In the genomic region with DNA sequence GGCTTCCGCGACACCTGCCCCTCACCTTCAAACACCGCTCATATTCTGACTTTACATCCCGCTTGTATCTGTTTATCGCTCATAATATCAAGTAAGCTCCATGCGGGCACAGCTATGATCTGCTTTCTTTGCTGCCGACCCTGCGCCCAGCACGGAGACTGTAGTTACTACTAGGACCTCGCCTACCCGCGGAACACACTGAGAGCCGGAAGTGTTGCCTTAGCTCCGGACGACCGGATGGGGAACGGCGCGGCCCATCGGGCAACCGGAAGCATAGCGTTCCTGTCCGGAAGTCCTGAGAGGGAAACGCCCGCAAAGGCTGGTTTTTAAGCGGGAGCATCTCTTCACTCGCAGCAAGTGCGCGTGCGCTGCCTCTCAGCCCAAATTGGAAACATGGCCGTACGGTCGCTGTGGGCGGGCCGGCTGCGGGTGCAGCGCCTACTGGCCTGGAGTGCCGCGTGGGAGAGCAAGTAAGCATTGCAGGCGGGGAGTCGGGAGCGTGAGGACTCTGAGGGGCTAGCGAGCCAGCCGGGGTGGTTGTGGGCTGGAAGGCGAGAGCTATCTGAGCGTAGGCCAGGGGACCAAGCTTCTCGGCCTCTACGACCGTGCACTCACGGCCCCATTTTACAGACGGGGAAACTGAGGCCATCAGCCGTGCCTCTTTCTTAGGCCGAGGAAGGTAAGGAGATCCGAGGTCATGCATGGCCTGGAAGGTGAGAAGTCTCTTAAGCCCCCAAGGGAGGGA, we compare ENCODE assay signal across 8 cellular contexts. TPM values are rescaled to one million over a fixed set of nuclear protein-coding genes. Genes with fewer than 3 reads are reported as not detected.
DNase-seq lines count a peak whose midpoint lies in the region; TF ChIP-seq lines count a peak whose summit lies in the region.

Gene GRPEL2, plus strand, starts transcription at position 353 of the 745 bp plus-strand sequence. Its CDS starts 41 bp downstream, at position 394.

- H4K8ac ChIP-seq in neuronal stem cell (ENCODE audit: low read depth, low read length) = no peak within 1 kb of the TSS

- H3K27ac ChIP-seq in MM.1S (ENCODE audit: low read length) = peak within 1 kb of the TSS; percentile 73
- peak within 1 kb of the TSS; percentile 49 for H3K27ac ChIP-seq in SJCRH30
- peak within 1 kb of the TSS; percentile 58 for H3K27ac ChIP-seq in neuronal stem cell (replicated peaks; ENCODE audit: low read length)

- no CpG with 5 or more reads among the region's 54 CpGs for WGBS in neuronal stem cell (ENCODE audit: extremely low coverage in 2 of 2, insufficient read length in 2 of 2, insufficient replicate concordance in 1 of 2), 2 donors

- peak within 1 kb of the TSS; percentile 30 for H2BK5ac ChIP-seq in neuronal stem cell (ENCODE audit: low read length)

- no peak within 1 kb of the TSS for H2BK120ac ChIP-seq in neuronal stem cell (ENCODE audit: low read depth, low read length)

- H3K36me3 ChIP-seq in HAP-1 (replicated peaks) (peaks cover 39% of the 10 kb centered on the region), MM.1S (replicated peaks; ENCODE audit: insufficient read depth, low read length) (peaks cover 10% of the 10 kb centered on the region; the same call in 1 of the 2 replicates), SJCRH30 (peaks cover 27% of the 10 kb centered on the region), neuronal stem cell (replicated peaks in 1 of 2; ENCODE audit: control insufficient read depth in 2 of 2, insufficient read depth in 2 of 2, low read length in 2 of 2) (peaks cover 12 to 35% of the 10 kb centered on the region in 2 donors)

- no peaks in the 10 kb centered on the region for H3K9me2 ChIP-seq in MM.1S (replicated peaks; ENCODE audit: insufficient read depth, low read length)

- H3K9me3 ChIP-seq in HAP-1 (no peaks in the 10 kb centered on the region), MM.1S (replicated peaks; ENCODE audit: insufficient read depth, low read length) (no peaks in the 10 kb centered on the region), SJCRH30 (replicated peaks) (no peaks in the 10 kb centered on the region), neuronal stem cell (replicated peaks in 1 of 2; ENCODE audit: control insufficient read depth in 2 of 2, insufficient read depth in 1 of 2, low read depth in 1 of 2, low read length in 2 of 2) (no peaks in the 10 kb centered on the region)

- H2AK5ac ChIP-seq in neuronal stem cell (ENCODE audit: low read depth, low read length) = peak within 1 kb of the TSS; percentile 54

- peak within 1 kb of the TSS; percentile 85 for H3K14ac ChIP-seq in neuronal stem cell (ENCODE audit: low read length)

- H2AFZ ChIP-seq in MM.1S (ENCODE audit: low read length) (peak within 1 kb of the TSS; percentile 83), neuronal stem cell (ENCODE audit: low read length) (peak within 1 kb of the TSS; percentile 86)

- H3K4ac ChIP-seq in neuronal stem cell (ENCODE audit: low read length) = peak within 1 kb of the TSS; percentile 71

- in situ Hi-C loops in G401 (cut with HindIII; ENCODE audit: low sequenced_read_pairs) (no loop called here), HAP-1 (cut with MboI; ENCODE audit: low sequenced_read_pairs) (no loop called here)

- peak within 1 kb of the TSS; percentile 76 for H2BK15ac ChIP-seq in neuronal stem cell (ENCODE audit: low read length)

- no peaks in the 10 kb centered on the region for H3K27me3 ChIP-seq in HAP-1 (ENCODE audit: low read depth)
- no peaks in the 10 kb centered on the region for H3K27me3 ChIP-seq in MM.1S (replicated peaks; ENCODE audit: insufficient read depth, low read length)
- no peaks in the 10 kb centered on the region for H3K27me3 ChIP-seq in SJCRH30
- no peaks in the 10 kb centered on the region for H3K27me3 ChIP-seq in neuronal stem cell (ENCODE audit: control insufficient read depth in 3 of 3, insufficient read depth in 3 of 3, low read depth in 1 of 3, low read length in 3 of 3)

- H3K79me2 ChIP-seq in MM.1S (ENCODE audit: low read length) = peaks cover 49% of the 10 kb centered on the region

- peak within 1 kb of the TSS; percentile 83 for H3K23ac ChIP-seq in neuronal stem cell (ENCODE audit: low read depth, low read length, poor library complexity)

- H4K20me1 ChIP-seq in MM.1S (ENCODE audit: insufficient read depth, low read length) = no peaks in the 10 kb centered on the region

- TF ChIP-seq CTCF in MM.1S (IDR thresholded peaks at IDR 0.05; ENCODE audit: low read length) (no peak), subcutaneous adipose tissue (IDR thresholded peaks at IDR 0.05; ENCODE audit: low read depth) (no peak)

- peak within 1 kb of the TSS; percentile 79 for H3K9ac ChIP-seq in MM.1S (ENCODE audit: low read length)
- peak within 1 kb of the TSS; percentile 98 for H3K9ac ChIP-seq in neuronal stem cell (ENCODE audit: low read depth, low read length, poor library complexity)

- H3K4me1 ChIP-seq in HAP-1 (peaks cover 13% of the 10 kb centered on the region), MM.1S (ENCODE audit: low read length) (peaks cover 33% of the 10 kb centered on the region), SJCRH30 (no peaks in the 10 kb centered on the region), neuronal stem cell (ENCODE audit: control insufficient read depth in 2 of 2, insufficient read depth in 1 of 2, low read depth in 1 of 2, low read length in 2 of 2) (peaks cover 2 to 5% of the 10 kb centered on the region in 2 donors)

- peaks cover 25% of the 10 kb centered on the region for H3F3A ChIP-seq in MM.1S (ENCODE audit: insufficient read depth, low read length)

- peak within 1 kb of the TSS; percentile 38 for H4K91ac ChIP-seq in neuronal stem cell (ENCODE audit: low read depth, low read length, poor library complexity)

- DNase-seq in G401 (ENCODE audit: low spot score) (peak; percentile 97), HAP-1 (ENCODE audit: low spot score in 2 of 2) (peak; percentile 95 to 96), MM.1S (peak; percentile 98), SJCRH30 (peak; percentile 97 to 98), foreskin melanocyte (peak; percentile 95), neuronal stem cell (ENCODE audit: low spot score) (peak; percentile 93)
- peak; percentile 84 for DNase-seq in activated gamma-delta T cell treated with anti-CD3 and anti-CD28 coated beads, Interleukin-2, amount 50 U/mL, for 16 hours (ENCODE audit: low read depth)

- H3K18ac ChIP-seq in neuronal stem cell (ENCODE audit: low read length) = peak within 1 kb of the TSS; percentile 96

- peaks cover 5% of the 10 kb centered on the region for H3K79me1 ChIP-seq in neuronal stem cell (ENCODE audit: low read depth, low read length)

- H2BK12ac ChIP-seq in neuronal stem cell (ENCODE audit: low read length) = no peak within 1 kb of the TSS

- peak within 1 kb of the TSS; percentile 92 for H3K4me2 ChIP-seq in MM.1S (ENCODE audit: low read depth, low read length)
- H3K4me2 ChIP-seq in neuronal stem cell (ENCODE audit: insufficient read depth, low read length, poor library complexity, severe bottlenecking) = peak within 1 kb of the TSS; percentile 85

- H3K4me3 ChIP-seq in HAP-1 (peak within 1 kb of the TSS; percentile 87), MM.1S (ENCODE audit: low read length) (peak within 1 kb of the TSS; percentile 85), SJCRH30 (peak within 1 kb of the TSS; percentile 79), neuronal stem cell (ENCODE audit: low read length in 2 of 2) (peak within 1 kb of the TSS; percentile 91 to 93)

RNA-seq across cellular contexts. Expression of gene GRPEL2, which starts in this region (rescaled TPM):
- 18.1 and 22.9 TPM in 2 replicates for total RNA-seq in G401 (2014; rRNA removed; shearing (Covaris generic))
- total RNA-seq in SJCRH30 (2014; rRNA removed; shearing (Covaris generic)) = 28.3 and 35.4 TPM in 2 replicates
- 11.4 TPM for polyA plus RNA-seq in neuronal stem cell (2013, experiment 1 of 2)
- polyA plus RNA-seq in neuronal stem cell (2013, experiment 2 of 2) = 11.3 TPM
- 10 to 100 TPM in 3 of 4 donors, 1 to 10 TPM in 1; 9.3 to 20.4 (median 13.3) TPM for total RNA-seq in subcutaneous adipose tissue

Comparison
In these comparisons a context has a peak if more than half of its experiments do, and no peak if none do; other contexts are left out.
1. Peak in every context shown above with its lines: DNase-seq, H3K4me3 ChIP-seq and H3K27ac ChIP-seq.